Comparison of ENCODE assay signal across 1 cellular context in genomic region chr15:89910891-89911626, GRCh38.
TF ChIP-seq lines count a peak whose summit lies in the region.

No MANE protein-coding gene starts in this region.

TF ChIP-seq in SK-N-SH, 30 proteins besides CTCF, POLR2A, EP300 and RAD21 (continued from another document):
- TF ChIP-seq IRF3 (IDR thresholded peaks at IDR 0.05; ENCODE audit: low read depth, low read length) (no peak), TAF1 (IDR thresholded peaks at IDR 0.05; ENCODE audit: borderline replicate concordance, low read depth, low read length) (no peak), ZBTB33 (IDR thresholded peaks at IDR 0.05; ENCODE audit: borderline replicate concordance, low read depth) (no peak), RCOR1 (IDR thresholded peaks at IDR 0.05; ENCODE audit: low read length) (no peak), MXI1 (IDR thresholded peaks at IDR 0.05; ENCODE audit: low read depth, low read length) (no peak), NFIC (IDR thresholded peaks at IDR 0.05; ENCODE audit: borderline replicate concordance) (no peak)
